ENCODE assay signal across 9 cellular contexts in the genomic region with DNA sequence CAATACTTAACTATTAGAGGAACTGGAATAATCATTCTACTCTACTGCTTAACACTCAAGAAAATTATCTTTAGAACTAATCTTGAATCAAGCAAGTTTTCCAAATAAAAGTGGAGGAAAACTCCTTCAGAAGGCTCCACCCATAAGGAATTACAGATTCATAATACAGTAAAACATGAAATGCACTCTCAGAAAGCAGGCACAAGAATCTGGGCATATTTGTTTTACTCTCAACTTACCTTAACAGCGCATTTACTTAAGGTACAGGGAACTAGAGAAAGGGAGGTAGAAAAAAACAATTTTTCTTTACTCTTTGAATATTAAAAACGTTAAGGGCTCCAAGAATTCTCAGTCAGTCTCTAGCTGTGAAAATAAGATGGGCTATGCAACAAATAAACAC.
"Had no signal": no experiment of that assay in that cellular context is flagged by ENCODE, and none has a peak within 500 bp of the region (broad histone marks: within the 10 kb centered on the region; RNA-seq: fewer than 3 reads in every experiment).

No MANE protein-coding gene starts in this region.

- H3K27ac Mint-ChIP-seq: GM23338, H9, HFFc6 had no signal

- H3K27ac ChIP-seq: HL-60 had no signal

- DNase-seq: H9, HCEC 1CT, HFFc6 had no signal

- H3K27me3 Mint-ChIP-seq: IgD-negative memory B cell had no signal

- H3K4me3 ChIP-seq: GM23338 had no signal

- H3K9me3 Mint-ChIP-seq: GM23338, H9, HFFc6, IgD-negative memory B cell had no signal

- ATAC-seq: GM23338, HepG2 had no signal

- H3K4me3 Mint-ChIP-seq: GM23338, H9, HFFc6, IgD-negative memory B cell had no signal

- FAIRE-seq: H1, H54, HepG2 had no signal

- H3K4me1 Mint-ChIP-seq: GM23338, H9 had no signal
